ENCODE assay signal across 17 cellular contexts in the genomic region with DNA sequence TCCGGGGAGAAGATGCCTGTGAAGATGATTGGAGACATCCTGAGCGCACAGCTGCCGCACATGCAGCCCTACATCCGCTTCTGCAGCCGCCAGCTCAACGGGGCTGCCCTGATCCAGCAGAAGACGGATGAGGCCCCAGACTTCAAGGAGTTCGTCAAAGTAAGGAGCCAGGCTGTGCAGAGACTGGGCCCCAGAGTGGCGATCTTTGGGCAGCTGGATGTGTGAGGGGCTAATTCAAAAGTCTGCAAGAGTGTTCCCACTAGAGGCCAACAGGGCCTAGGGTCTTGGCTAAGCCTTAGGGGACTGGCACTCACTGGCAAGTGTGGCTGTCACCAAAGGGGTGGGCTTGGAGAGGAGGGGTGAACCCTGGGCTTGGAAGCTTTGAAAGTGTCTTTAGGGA. TPM values are rescaled to one million over a fixed set of nuclear protein-coding genes. Genes with fewer than 3 reads are reported as not detected.
DNase-seq lines count a peak whose midpoint lies in the region; ATAC-seq and TF ChIP-seq lines count a peak whose summit lies in the region.
"Had no signal": no experiment of that assay in that cellular context is flagged by ENCODE, and none has a peak within 500 bp of the region (broad histone marks: within the 10 kb centered on the region; RNA-seq: fewer than 3 reads in every experiment).

No MANE protein-coding gene starts in this region.

- H2BK20ac ChIP-seq in H9 (ENCODE audit: low read depth, low read length, poor library complexity, severe bottlenecking) = no peak overlapping the region

- no peak for TF ChIP-seq CTCF in H9 (conservative IDR thresholded peaks at IDR 0.05)
- TF ChIP-seq CTCF in chondrocyte (IDR thresholded peaks at IDR 0.05) = no peak
- no peak for TF ChIP-seq CTCF in neural progenitor cell (IDR thresholded peaks at IDR 0.05)

- H3K9ac ChIP-seq in H9 (ENCODE audit: extremely low read depth, insufficient read length, low read length) (no peak overlapping the region), neural progenitor cell (no peak overlapping the region)
- H3K9ac ChIP-seq: BLaER1 had no signal

- H3F3A ChIP-seq in neural progenitor cell (ENCODE audit: low read depth) = no peaks in the 10 kb centered on the region

- H3K4me1 Mint-ChIP-seq in H9 (peaks cover 2 to 3% of the 10 kb centered on the region in 2 experiments; a peak in 2 of 4 replicates), chondrocyte (ENCODE audit: low read depth) (no peaks in the 10 kb centered on the region), neural progenitor cell (no peaks in the 10 kb centered on the region)

- ATAC-seq in HG02885 (IDR thresholded peaks at IDR 0.05; ENCODE audit: poor library complexity, unreplicated experiment) = no peak
- ATAC-seq in HG02884 (IDR thresholded peaks at IDR 0.05; ENCODE audit: unreplicated experiment) = no peak
- ATAC-seq: CD8-positive, alpha-beta T cell had no signal

- H3K9me3 ChIP-seq in H9 (ENCODE audit: control insufficient read depth, low read depth, low read length) (no peaks in the 10 kb centered on the region), neural progenitor cell (ENCODE audit: low read depth) (no peaks in the 10 kb centered on the region)
- H3K9me3 ChIP-seq: BLaER1, Caco-2 had no signal

- H3K36me3 Mint-ChIP-seq in H9 (ENCODE audit: insufficient read depth in 1 of 3, low read depth in 3 of 3) (peaks cover 0 to 5% (median 0%) of the 10 kb centered on the region in 3 experiments; a peak in 4 of 7 replicates), chondrocyte (ENCODE audit: low read depth) (no peaks in the 10 kb centered on the region), neural progenitor cell (peaks cover 5% of the 10 kb centered on the region)
- H3K36me3 Mint-ChIP-seq: CD4-positive, CD25-positive, alpha-beta regulatory T cell; CD8-positive, alpha-beta T cell had no signal

- H2BK15ac ChIP-seq in H9 (ENCODE audit: low read depth, low read length) = no peak overlapping the region

- H3K27ac ChIP-seq in H9 (ENCODE audit: insufficient read length, low read depth, low read length) (no peak overlapping the region), neural progenitor cell (no peak overlapping the region)
- H3K27ac ChIP-seq: 22Rv1, BLaER1, C4-2B had no signal

- no peak overlapping the region for H3K18ac ChIP-seq in H9 (ENCODE audit: insufficient read length, low read depth, low read length)

- H3K9me3 Mint-ChIP-seq in H9 (peaks cover 0 to 4% of the 10 kb centered on the region in 2 experiments; a peak in 1 of 5 replicates), chondrocyte (ENCODE audit: low read depth) (no peaks in the 10 kb centered on the region), neural progenitor cell (peaks cover 5% of the 10 kb centered on the region)
- H3K9me3 Mint-ChIP-seq: CD4-positive, CD25-positive, alpha-beta regulatory T cell; CD8-positive, alpha-beta T cell had no signal

- H4K91ac ChIP-seq in H9 (ENCODE audit: insufficient read length, low read depth, low read length) = no peak overlapping the region

- H4K20me1 ChIP-seq in H9 (ENCODE audit: control insufficient read depth, insufficient read depth, insufficient read length) = peaks cover 3% of the 10 kb centered on the region
- no peaks in the 10 kb centered on the region for H4K20me1 ChIP-seq in neural progenitor cell (ENCODE audit: low read depth)
- H4K20me1 ChIP-seq: BLaER1 had no signal

- no peaks in the 10 kb centered on the region for H3K36me3 ChIP-seq in neural progenitor cell
- H3K36me3 ChIP-seq: BLaER1 had no signal

- no peak overlapping the region for H2BK5ac ChIP-seq in H9 (ENCODE audit: insufficient read length, low read length)

- H3K27ac Mint-ChIP-seq in H9 (no peak overlapping the region), chondrocyte (ENCODE audit: unreplicated experiment) (no peak overlapping the region), neural progenitor cell (peak overlapping the region; percentile 51)
- H3K27ac Mint-ChIP-seq: B cell; CD4-positive, CD25-positive, alpha-beta regulatory T cell; CD8-positive, alpha-beta T cell had no signal

- no peak overlapping the region for H3K4ac ChIP-seq in H9 (ENCODE audit: low read depth, low read length)

- no peak for DNase-seq in H9
- DNase-seq in chondrocyte (ENCODE audit: low spot score) = peak; percentile 51
- DNase-seq in neural progenitor cell (ENCODE audit: low spot score) = no peak
- no peak for DNase-seq in SW480 (ENCODE audit: low spot score)
- DNase-seq: Caco-2; CD4-positive, CD25-positive, alpha-beta regulatory T cell; CD8-positive, alpha-beta T cell; DMS153; DND-41; GOT3; HCEC 1CT had no signal

- H3K56ac ChIP-seq in H9 (ENCODE audit: insufficient read length, low read depth, low read length) = no peak overlapping the region

- H3K79me2 ChIP-seq in H9 (ENCODE audit: insufficient read depth, low read length) = no peaks in the 10 kb centered on the region
- H3K79me2 ChIP-seq in neural progenitor cell (ENCODE audit: low read depth) = no peaks in the 10 kb centered on the region

- H3K27me3 Mint-ChIP-seq in H9 (ENCODE audit: low read depth) (peaks cover 4% of the 10 kb centered on the region), chondrocyte (ENCODE audit: low read depth) (no peaks in the 10 kb centered on the region), neural progenitor cell (ENCODE audit: insufficient read depth, low read depth) (peaks cover 7% of the 10 kb centered on the region)
- H3K27me3 Mint-ChIP-seq: CD4-positive, CD25-positive, alpha-beta regulatory T cell had no signal

- no peak overlapping the region for H4K8ac ChIP-seq in H9 (replicated peaks; ENCODE audit: insufficient read length, low read depth, low read length)

- WGBS in H9 (ENCODE audit: extremely low coverage, insufficient read length, low lambda C conversion rate) = no CpG with 5 or more reads among the region's 9 CpGs

- no peak overlapping the region for H3K23ac ChIP-seq in H9 (ENCODE audit: insufficient read length, low read depth, low read length)

- H3K4me1 ChIP-seq in H9 (ENCODE audit: insufficient read depth, low read length) = no peaks in the 10 kb centered on the region
- no peaks in the 10 kb centered on the region for H3K4me1 ChIP-seq in neural progenitor cell
- H3K4me1 ChIP-seq: BLaER1, Caco-2 had no signal

- no peak overlapping the region for H4K5ac ChIP-seq in H9 (ENCODE audit: insufficient read length, low read depth, low read length)

- no peaks in the 10 kb centered on the region for H3K23me2 ChIP-seq in H9 (ENCODE audit: insufficient read length, low read depth, low read length, poor library complexity, severe bottlenecking)

- H2AFZ ChIP-seq in H9 (ENCODE audit: low read length) (no peak overlapping the region), neural progenitor cell (replicated peaks) (no peak overlapping the region)

- H2BK120ac ChIP-seq in H9 (ENCODE audit: low read depth, low read length, poor library complexity, severe bottlenecking) = no peak overlapping the region

- no peak overlapping the region; a peak in 1 of 5 replicates for H3K4me3 Mint-ChIP-seq in H9
- no peak overlapping the region for H3K4me3 Mint-ChIP-seq in chondrocyte (ENCODE audit: unreplicated experiment)
- no peak overlapping the region for H3K4me3 Mint-ChIP-seq in neural progenitor cell
- H3K4me3 Mint-ChIP-seq: B cell; CD4-positive, CD25-positive, alpha-beta regulatory T cell; CD8-positive, alpha-beta T cell had no signal

- H3K79me1 ChIP-seq in H9 (ENCODE audit: insufficient read depth, low read depth, low read length, poor library complexity, severe bottlenecking) = no peaks in the 10 kb centered on the region

- H3K4me3 ChIP-seq in neural progenitor cell = no peak overlapping the region
- H3K4me3 ChIP-seq: BLaER1 had no signal

- H3T11ph ChIP-seq in H9 (ENCODE audit: low read length) = no peak overlapping the region

- no peak overlapping the region for H3K4me2 ChIP-seq in H9 (ENCODE audit: insufficient read depth, insufficient read length, low read length)
- H3K4me2 ChIP-seq in neural progenitor cell = no peak overlapping the region
- H3K4me2 ChIP-seq: BLaER1 had no signal

- peak overlapping the region; percentile 25; the same call in 1 of the 2 replicates for H3K14ac ChIP-seq in H9 (ENCODE audit: insufficient read depth, low read length)

- H3K27me3 ChIP-seq in H9 (ENCODE audit: insufficient read depth, low read length) (no peaks in the 10 kb centered on the region), neural progenitor cell (no peaks in the 10 kb centered on the region)
- H3K27me3 ChIP-seq: BLaER1 had no signal

- no peak overlapping the region for H2AK5ac ChIP-seq in H9 (ENCODE audit: insufficient read length, low read length)

- H2BK12ac ChIP-seq in H9 (ENCODE audit: insufficient read length, low read depth, low read length) = no peak overlapping the region

RNA-seq across cellular contexts. Expression of a gene that starts 50.4 kb away (rescaled TPM):
- total RNA-seq in H9 (2021) (263 and 275 TPM in 2 replicates), chondrocyte (129 to 131 TPM (median 131 TPM) in 3 replicates), neural progenitor cell (ENCODE audit: low replicate concordance) (271 and 309 TPM in 2 replicates)
